In the genomic region with DNA sequence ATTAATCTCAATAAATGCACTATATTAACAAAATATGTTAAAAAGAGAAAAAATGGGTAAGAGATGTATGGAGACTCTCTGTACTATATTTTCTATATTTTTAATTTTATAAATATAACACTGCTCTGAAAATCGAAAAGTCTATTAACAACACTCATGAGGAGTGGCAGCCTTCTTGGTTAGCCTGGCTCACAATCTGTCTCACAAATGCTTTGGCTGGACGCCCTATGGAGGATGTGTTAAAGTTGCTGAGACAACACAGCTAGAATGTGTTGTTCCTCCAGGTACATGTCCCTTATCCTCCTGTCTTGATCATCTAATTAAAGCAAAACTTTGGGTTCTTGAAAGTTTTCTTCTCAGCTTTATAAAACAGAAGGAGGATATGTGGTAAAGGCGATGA, we compare ENCODE assay signal across 10 cellular contexts.
"Had no signal": no experiment of that assay in that cellular context is flagged by ENCODE, and none has a peak within 500 bp of the region (broad histone marks: within the 10 kb centered on the region; RNA-seq: fewer than 3 reads in every experiment).

No MANE protein-coding gene starts in this region.

- H3K4me3 ChIP-seq: GM23248, HAP-1 had no signal

- H3K9me3 ChIP-seq: HAP-1 had no signal

- ATAC-seq: HCT116, HepG2 had no signal

- H2AFZ ChIP-seq: GM23248 had no signal

- H3K4me1 ChIP-seq: HAP-1 had no signal

- H3K9ac ChIP-seq: GM23248, KMS-11 had no signal

- DNase-seq: GM23248, GOT3, H7, HFFc6, KBM-7 had no signal

- H3K27ac ChIP-seq: GM23248, HL-60, KMS-11 had no signal

- H3K36me3 ChIP-seq: HAP-1 had no signal

- H3K4me2 ChIP-seq: KMS-11 had no signal
